In the genomic region with DNA sequence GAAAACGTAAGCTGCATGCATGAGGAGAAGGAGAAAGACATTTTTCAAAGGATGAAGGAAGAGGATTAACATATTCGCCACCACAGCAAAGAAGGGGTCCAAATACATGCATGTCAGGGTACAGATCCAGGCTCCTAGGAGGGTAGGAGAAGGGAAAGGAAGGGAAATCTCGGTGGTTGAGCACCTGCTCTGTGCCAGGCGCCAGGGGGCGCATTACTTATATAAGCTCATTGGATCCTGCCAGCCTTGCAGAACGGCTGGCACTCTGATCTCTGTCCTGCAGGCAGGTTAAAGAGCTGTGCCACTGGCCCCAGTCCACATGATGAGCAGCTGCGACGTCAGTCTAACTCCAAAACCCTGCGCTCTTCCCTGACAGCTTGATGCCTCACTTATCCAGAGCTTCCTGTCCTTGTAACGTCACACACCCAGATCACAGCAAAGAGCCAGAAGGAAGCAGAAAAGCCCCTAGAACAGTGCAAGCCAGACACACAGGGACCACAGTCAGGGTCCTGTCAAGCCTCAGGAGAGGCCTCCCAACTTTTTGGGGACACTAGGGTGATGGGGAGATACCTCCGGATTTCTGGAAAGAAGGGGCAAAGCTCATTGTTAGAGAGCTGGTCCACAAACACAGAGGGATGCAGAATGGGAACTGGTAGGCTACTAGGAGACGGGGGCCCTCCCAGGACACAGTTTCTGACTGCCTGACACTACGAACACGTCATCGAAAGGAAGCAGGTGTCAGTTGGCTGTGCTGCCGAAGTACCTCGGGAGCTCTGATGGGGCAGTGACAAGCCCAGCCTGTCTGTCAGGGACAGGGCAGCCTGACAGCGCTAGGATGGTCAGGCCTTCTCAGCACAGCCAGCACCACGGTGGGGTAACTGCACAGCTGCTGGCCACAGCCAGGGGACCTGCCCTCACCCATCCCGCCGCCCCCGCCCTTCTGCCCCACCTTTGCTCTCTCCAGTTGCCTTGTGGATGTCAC, we compare ENCODE assay signal across 8 cellular contexts.
DNase-seq lines count a peak whose midpoint lies in the region; ATAC-seq, FAIRE-seq and TF ChIP-seq lines count a peak whose summit lies in the region.

No MANE protein-coding gene starts in this region.

- H3K9me3 Mint-ChIP-seq in activated T-cell treated with anti-CD3 and anti-CD28 coated beads, Interleukin-2, amount 50 U/mL, for 72 hours: no peaks in the 10 kb centered on the region
- H3K9me3 Mint-ChIP-seq in glutamatergic neuron (ENCODE audit: unreplicated experiment): no peaks in the 10 kb centered on the region

- peaks cover 18% of the 10 kb centered on the region for H3K27me3 Mint-ChIP-seq in activated T-cell treated with anti-CD3 and anti-CD28 coated beads, Interleukin-2, amount 50 U/mL, for 72 hours (ENCODE audit: low read depth)
- H3K27me3 Mint-ChIP-seq in glutamatergic neuron (ENCODE audit: unreplicated experiment): no peaks in the 10 kb centered on the region

- no peak overlapping the region for H3K27ac ChIP-seq in prostate gland

- peaks cover 7% of the 10 kb centered on the region for H3K4me1 Mint-ChIP-seq in activated T-cell treated with anti-CD3 and anti-CD28 coated beads, Interleukin-2, amount 50 U/mL, for 72 hours (ENCODE audit: low read depth)
- peaks cover 23% of the 10 kb centered on the region for H3K4me1 Mint-ChIP-seq in glutamatergic neuron (ENCODE audit: low read depth, unreplicated experiment)

- no peaks in the 10 kb centered on the region for H3K36me3 ChIP-seq in prostate gland

- peak in 12 of 14 donors; percentile 3 to 63 (median 25) for DNase-seq in C1 segment of cervical spinal cord (lab: John Stamatoyannopoulos, UW)
- peak; percentile 39 to 85 for DNase-seq in NCI-H526 (lab: John Stamatoyannopoulos, UW)
- peak; percentile 41 to 46 for DNase-seq in activated T-cell treated with anti-CD3 and anti-CD28 coated beads, Interleukin-2, amount 50 U/mL, for 72 hours
- DNase-seq in glutamatergic neuron: peak; percentile 74
- peak; percentile 71 for DNase-seq in prostate gland (ENCODE audit: low spot score)
- no peak for DNase-seq in HTR-8/SVneo (ENCODE audit: insufficient read length, low spot score)

- no peak for FAIRE-seq in HTR-8/SVneo (lab: Jason Lieb, UNC)

- no peaks in the 10 kb centered on the region for H3K36me3 Mint-ChIP-seq in activated T-cell treated with anti-CD3 and anti-CD28 coated beads, Interleukin-2, amount 50 U/mL, for 72 hours (ENCODE audit: insufficient read depth in 2 of 2)
- no peaks in the 10 kb centered on the region for H3K36me3 Mint-ChIP-seq in glutamatergic neuron (ENCODE audit: unreplicated experiment)

- peak; percentile 54 for ATAC-seq in GM19023 (IDR thresholded peaks at IDR 0.05; ENCODE audit: unreplicated experiment)
- ATAC-seq in HG03442 (IDR thresholded peaks at IDR 0.05; ENCODE audit: unreplicated experiment): peak; percentile 65
- peak; percentile 34 to 53 for ATAC-seq in activated T-cell treated with anti-CD3 and anti-CD28 coated beads, Interleukin-2, amount 50 U/mL, for 72 hours (replicated peaks in 1 of 2)

- H3K27me3 ChIP-seq in prostate gland (replicated peaks; ENCODE audit: insufficient read depth): no peaks in the 10 kb centered on the region

- no peak overlapping the region for H3K4me3 ChIP-seq in prostate gland

- TF ChIP-seq CTCF in glutamatergic neuron (IDR thresholded peaks at IDR 0.05; ENCODE audit: partially characterized antibody, unreplicated experiment) (peak; percentile 76), prostate gland (IDR thresholded peaks at IDR 0.05) (peak in 3 of 4 experiments; percentile 48 to 79 (median 78))

- no peaks in the 10 kb centered on the region for H3K9me3 ChIP-seq in prostate gland

- no peak overlapping the region for H3K27ac Mint-ChIP-seq in activated T-cell treated with anti-CD3 and anti-CD28 coated beads, Interleukin-2, amount 50 U/mL, for 72 hours
- H3K27ac Mint-ChIP-seq in glutamatergic neuron (ENCODE audit: unreplicated experiment): peak overlapping the region; percentile 46

- 58% methylated on average over 21 of the region's 22 CpGs for WGBS in prostate gland

- H3K4me1 ChIP-seq in prostate gland (replicated peaks): no peaks in the 10 kb centered on the region

- intact Hi-C loops in prostate gland (cut with DNase I): loop anchor here (10.0 kb wide), 1 partner anchor 137 kb away; no protein-coding TSS in a partner anchor

- no peak for TF ChIP-seq POLR2A in prostate gland (IDR thresholded peaks at IDR 0.05)

- no peak overlapping the region for H3K4me3 Mint-ChIP-seq in activated T-cell treated with anti-CD3 and anti-CD28 coated beads, Interleukin-2, amount 50 U/mL, for 72 hours
- no peak overlapping the region for H3K4me3 Mint-ChIP-seq in glutamatergic neuron (ENCODE audit: unreplicated experiment)
